ENCODE assay signal across 8 cellular contexts in the genomic region with DNA sequence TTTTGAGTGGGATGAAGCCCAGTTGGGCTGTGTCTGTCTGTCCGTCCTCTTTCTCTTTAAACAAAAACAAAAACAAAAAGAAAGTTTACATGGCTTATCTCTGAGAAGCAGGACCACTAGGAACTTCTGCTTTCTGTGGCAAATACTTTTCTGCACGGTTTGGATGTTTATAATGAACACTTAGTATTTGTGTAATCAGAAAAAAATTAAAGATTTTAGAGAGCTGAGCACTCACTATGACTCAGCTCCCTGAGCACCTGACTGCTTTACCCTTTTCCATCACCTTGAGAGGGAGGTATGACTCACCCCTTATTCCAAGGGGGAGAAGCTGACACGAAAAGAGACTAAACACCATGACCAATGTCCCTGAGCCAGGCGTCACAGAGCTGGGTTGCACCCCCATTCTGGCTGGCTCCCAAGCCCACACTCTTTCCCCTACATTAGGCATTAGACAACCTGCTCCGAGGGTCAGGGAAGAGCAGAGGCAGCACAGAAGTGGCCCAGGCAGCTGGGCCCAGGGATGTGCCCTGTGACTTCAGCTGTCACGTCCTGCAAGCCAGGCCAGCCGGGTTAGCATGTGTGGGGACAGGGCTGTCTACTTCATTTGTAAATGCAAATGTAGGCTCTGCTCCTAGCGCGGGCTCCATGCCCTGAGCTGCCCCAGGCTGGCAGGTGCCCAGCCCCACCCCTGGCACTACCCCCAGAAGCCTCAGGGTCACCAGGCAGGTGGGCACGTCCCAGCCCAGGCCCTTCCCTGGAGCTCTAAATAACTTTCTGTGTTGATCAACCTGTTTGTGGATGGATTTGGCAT. TPM values are rescaled to one million over a fixed set of nuclear protein-coding genes. Genes with fewer than 3 reads are reported as not detected.
DNase-seq lines count a peak whose midpoint lies in the region; ATAC-seq and TF ChIP-seq lines count a peak whose summit lies in the region.

No MANE protein-coding gene starts in this region.

- peak overlapping the region; percentile 57 for H3K9ac ChIP-seq in mucosa of stomach (ENCODE audit: low read length)

- no peak overlapping the region for H3K4me3 Mint-ChIP-seq in MCF 10A (ENCODE audit: unreplicated experiment)

- H3K36me3 Mint-ChIP-seq in MCF 10A (ENCODE audit: insufficient read depth, unreplicated experiment) = no peaks in the 10 kb centered on the region

- DNase-seq in Daoy (ENCODE audit: low read depth) (peak; percentile 89), NCI-H2029 (lab: John Stamatoyannopoulos, UW) (peak; percentile 77), MCF 10A (ENCODE audit: unreplicated experiment) (peak; percentile 84), NCI-H187 treated with DMSO at 0.1 percent for 48 hours (lab: John Stamatoyannopoulos, UW) (no peak), NK-92 (lab: John Stamatoyannopoulos, UW; ENCODE audit: unreplicated experiment) (no peak)

- CTCF ChIA-PET in MCF 10A (lab: Yijun Ruan, JAX) = interaction anchor here (0.5 to 1.3 kb wide), 4 partner anchors 48 to 1125 kb away, joined by 3 to 5 read pairs (median 4); no protein-coding TSS in a partner anchor

- BruUV-seq in MCF 10A (replicated peaks; lab: Mats Ljungman, UMichigan) = no TSS peak

- no peaks in the 10 kb centered on the region for H3K27me3 Mint-ChIP-seq in MCF 10A (ENCODE audit: insufficient read depth, unreplicated experiment)

- ATAC-seq in HG02759 (IDR thresholded peaks at IDR 0.05; ENCODE audit: unreplicated experiment) = no peak
- no peak for ATAC-seq in HG03571 (IDR thresholded peaks at IDR 0.05; ENCODE audit: unreplicated experiment)

- H3K27me3 ChIP-seq in mucosa of stomach (ENCODE audit: control insufficient read depth, insufficient read depth, low read length) = peaks cover 2% of the 10 kb centered on the region

- intact Hi-C loops in MCF 10A (cut with micrococcal nuclease) = no loop called here

- no peaks in the 10 kb centered on the region for H3K9me3 Mint-ChIP-seq in MCF 10A (ENCODE audit: unreplicated experiment)

- H3K9me3 ChIP-seq in mucosa of stomach (ENCODE audit: control insufficient read depth, low read length) = no peaks in the 10 kb centered on the region

- POLR2A ChIA-PET in MCF 10A (lab: Yijun Ruan, JAX) = interaction anchor here (0.6 to 1.2 kb wide), 3 partner anchors 21 to 587 kb away, joined by 3 to 4 read pairs (median 3); no protein-coding TSS in a partner anchor

- H3K36me3 ChIP-seq in mucosa of stomach (ENCODE audit: control insufficient read depth, insufficient read depth, low read length) = no peaks in the 10 kb centered on the region

- no peak for TF ChIP-seq CTCF in MCF 10A (IDR thresholded peaks at IDR 0.05; ENCODE audit: unreplicated experiment)

- peaks cover 19% of the 10 kb centered on the region for H3K4me1 Mint-ChIP-seq in MCF 10A (ENCODE audit: insufficient read depth, unreplicated experiment)

- H3K27ac Mint-ChIP-seq in MCF 10A (ENCODE audit: low read depth, unreplicated experiment) = no peak overlapping the region

- H3K4me3 ChIP-seq in mucosa of stomach (ENCODE audit: low read length) = no peak overlapping the region

- peaks cover 31% of the 10 kb centered on the region for H3K4me1 ChIP-seq in mucosa of stomach (ENCODE audit: control insufficient read depth, insufficient read depth, low read length)

RNA-seq across cellular contexts. Expression of gene RAP1GAP, which starts 30.4 kb away (rescaled TPM):
- total RNA-seq in Daoy (2014; rRNA removed; shearing (Covaris generic)) = 0.39 and 0.80 TPM in 2 replicates
- 0.22 TPM in 1 of 2 replicates, not detected in the other for total RNA-seq in MCF 10A (2022)

Comparison
In these comparisons a context has a peak if more than half of its experiments do, and no peak if none do; other contexts are left out.
1. DNase-seq: peak in Daoy (single experiment), NCI-H2029 (single experiment) and MCF 10A (single experiment); none in NCI-H187 treated with DMSO at 0.1 percent for 48 hours (single experiment) and NK-92 (single experiment).